16 cellular contexts compared by ENCODE assay signal in the genomic region with DNA sequence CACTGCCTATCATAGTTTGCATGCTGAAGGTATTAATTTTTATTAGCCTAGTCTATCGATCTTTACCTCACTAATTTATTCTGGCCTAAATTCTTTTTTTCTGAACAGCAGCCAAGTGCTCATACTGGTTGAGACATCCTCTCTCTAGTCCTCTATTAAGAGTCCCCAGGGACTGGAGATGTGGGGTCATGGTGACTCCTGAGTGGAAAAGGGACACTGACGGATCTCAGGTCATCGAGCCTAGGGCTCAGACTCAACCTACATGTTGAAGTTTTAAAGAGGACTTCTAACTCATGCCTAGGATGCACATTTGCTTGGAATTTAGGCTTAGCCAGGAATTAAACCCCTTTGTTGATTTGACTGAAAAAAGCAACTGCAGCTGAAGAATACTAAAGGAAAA.
A peak's percentile ranks its signal among the peaks of the same experiment; 100 is the strongest.
DNase-seq lines count a peak whose midpoint lies in the region; ATAC-seq, FAIRE-seq and TF ChIP-seq lines count a peak whose summit lies in the region.
"Had no signal": no experiment of that assay in that cellular context is flagged by ENCODE, and none has a peak within 500 bp of the region (broad histone marks: within the 10 kb centered on the region; RNA-seq: fewer than 3 reads in every experiment).

No MANE protein-coding gene starts in this region.

- H3K4me1 Mint-ChIP-seq in activated naive CD4-positive, alpha-beta T cell treated with anti-CD3 and anti-CD28 coated beads, Interleukin-2, amount 50 U/mL, for 24 hours: peaks cover 36% of the 10 kb centered on the region
- peaks cover 0 to 17% (median 15%) of the 10 kb centered on the region in 4 donors for H3K4me1 Mint-ChIP-seq in CD4-positive, alpha-beta memory T cell

- ATAC-seq in aorta (ENCODE audit: low FRiP score) (no peak), HG02588 (IDR thresholded peaks at IDR 0.05; ENCODE audit: unreplicated experiment) (no peak)

- in situ Hi-C loops in brain microvascular endothelial cell (cut with HindIII; ENCODE audit: low pct_ligation_motif_present, low sequenced_read_pairs): no loop called here

- no peaks in the 10 kb centered on the region for H4K20me1 ChIP-seq in keratinocyte (ENCODE audit: control insufficient read depth, extremely low read depth, insufficient read depth, low read length)

- H3K36me3 ChIP-seq in brain microvascular endothelial cell (replicated peaks): no peaks in the 10 kb centered on the region
- H3K36me3 ChIP-seq in keratinocyte (ENCODE audit: control insufficient read depth in 2 of 2, extremely low read depth in 1 of 2, insufficient read depth in 2 of 2, low read length in 2 of 2): no peaks in the 10 kb centered on the region
- no peaks in the 10 kb centered on the region for H3K36me3 ChIP-seq in aorta (ENCODE audit: control insufficient read depth in 1 of 2, insufficient read depth in 2 of 2, low read length in 1 of 2)
- no peaks in the 10 kb centered on the region for H3K36me3 ChIP-seq in CD4-positive, alpha-beta memory T cell (ENCODE audit: insufficient read depth, low read length)
- H3K36me3 ChIP-seq in adrenal gland (replicated peaks in 1 of 2): no peaks in the 10 kb centered on the region
- H3K36me3 ChIP-seq: ovary had no signal

- H3K79me2 ChIP-seq in keratinocyte (ENCODE audit: control insufficient read depth, insufficient read depth, low read length): no peaks in the 10 kb centered on the region

- no peaks in the 10 kb centered on the region for H3K9me1 ChIP-seq in keratinocyte (ENCODE audit: control insufficient read depth, extremely low read depth, insufficient read depth, low read length)

- no peak overlapping the region for H3K4me3 ChIP-seq in brain microvascular endothelial cell (ENCODE audit: low read depth, low read length)
- H3K4me3 ChIP-seq in keratinocyte (ENCODE audit: control insufficient read depth in 2 of 3, extremely low read depth in 1 of 3, insufficient read depth in 2 of 3, low read depth in 1 of 3, low read length in 3 of 3): peak overlapping the region in 2 of 3 experiments; percentile 29 to 54
- no peak overlapping the region for H3K4me3 ChIP-seq in aorta (ENCODE audit: low read length in 2 of 2)
- H3K4me3 ChIP-seq in CD4-positive, alpha-beta memory T cell (ENCODE audit: low read length in 2 of 2): no peak overlapping the region
- no peak overlapping the region for H3K4me3 ChIP-seq in adrenal gland
- H3K4me3 ChIP-seq: ovary had no signal

- dilution Hi-C loops in keratinocyte (cut with MboI; ENCODE audit: extremely low pct_ligation_motif_present, low sequenced_read_pairs): no loop called here

- no peaks in the 10 kb centered on the region for H3K27me3 Mint-ChIP-seq in activated naive CD4-positive, alpha-beta T cell treated with anti-CD3 and anti-CD28 coated beads, Interleukin-2, amount 50 U/mL, for 24 hours
- H3K27me3 Mint-ChIP-seq in CD4-positive, alpha-beta memory T cell: no peaks in the 10 kb centered on the region
- H3K27me3 Mint-ChIP-seq: activated B cell treated with CpG ODN at 0.5 μM for 24 hours; stimulated activated naive CD8-positive, alpha-beta T cell treated with anti-CD3 and anti-CD28 coated beads, Interleukin-15, Interleukin-2, amounts not matched to agents 100 ng/mL and 50 ng/mL, for 24 hours had no signal

- H3K9ac ChIP-seq in keratinocyte (ENCODE audit: control insufficient read depth, extremely low read depth, insufficient read depth, low read length): no peak overlapping the region

- H2AFZ ChIP-seq in keratinocyte (ENCODE audit: control insufficient read depth, low read length): no peak overlapping the region

- H3K36me3 Mint-ChIP-seq in activated naive CD4-positive, alpha-beta T cell treated with anti-CD3 and anti-CD28 coated beads, Interleukin-2, amount 50 U/mL, for 24 hours: peaks cover 24% of the 10 kb centered on the region
- peaks cover 25 to 34% of the 10 kb centered on the region in 2 donors for H3K36me3 Mint-ChIP-seq in CD4-positive, alpha-beta memory T cell

- peaks cover 39% of the 10 kb centered on the region for H3K4me1 ChIP-seq in keratinocyte (ENCODE audit: control insufficient read depth, extremely low read depth, insufficient read depth, low read length)
- H3K4me1 ChIP-seq in aorta (ENCODE audit: control insufficient read depth in 1 of 2, insufficient read depth in 2 of 2, low read length in 2 of 2): peaks cover 3 to 11% of the 10 kb centered on the region in 2 donors
- no peaks in the 10 kb centered on the region for H3K4me1 ChIP-seq in CD4-positive, alpha-beta memory T cell (ENCODE audit: insufficient read depth, low read length)
- H3K4me1 ChIP-seq in adrenal gland (replicated peaks in 1 of 2): peaks cover 5 to 19% of the 10 kb centered on the region in 2 donors

- peak overlapping the region; percentile 77 for H3K4me2 ChIP-seq in keratinocyte (ENCODE audit: control insufficient read depth, extremely low read depth, insufficient read depth, low read depth, low read length)

- no peak overlapping the region for H3K4me3 Mint-ChIP-seq in activated naive CD4-positive, alpha-beta T cell treated with anti-CD3 and anti-CD28 coated beads, Interleukin-2, amount 50 U/mL, for 24 hours
- no peak overlapping the region for H3K4me3 Mint-ChIP-seq in CD4-positive, alpha-beta memory T cell
- H3K4me3 Mint-ChIP-seq: activated B cell treated with CpG ODN at 0.5 μM for 24 hours; stimulated activated naive CD8-positive, alpha-beta T cell treated with anti-CD3 and anti-CD28 coated beads, Interleukin-15, Interleukin-2, amounts not matched to agents 100 ng/mL and 50 ng/mL, for 24 hours had no signal

- intact Hi-C loops in aorta (cut with DNase I) (no loop called here), adrenal gland (cut with DNase I) (no loop called here)
- intact Hi-C loops in CD4-positive, alpha-beta memory T cell (cut with micrococcal nuclease): no loop called here

- no peak for TF ChIP-seq CTCF in brain microvascular endothelial cell (IDR thresholded peaks at IDR 0.05; ENCODE audit: low read depth, low read length, missing control alignments)
- no peak for TF ChIP-seq CTCF in keratinocyte (optimal IDR thresholded peaks at IDR 0.05 in 1 of 3, IDR thresholded peaks at IDR 0.05 in 1 of 3, conservative IDR thresholded peaks at IDR 0.05 in 1 of 3; ENCODE audit: extremely low read depth in 1 of 3, insufficient read depth in 2 of 3, low read length in 3 of 3)
- no peak for TF ChIP-seq CTCF in adrenal gland (IDR thresholded peaks at IDR 0.05)

- no peak for FAIRE-seq in keratinocyte (lab: Jason Lieb, UNC)
- FAIRE-seq: GM18507 had no signal

- peak overlapping the region; percentile 84 for H3K27ac Mint-ChIP-seq in activated naive CD4-positive, alpha-beta T cell treated with anti-CD3 and anti-CD28 coated beads, Interleukin-2, amount 50 U/mL, for 24 hours
- H3K27ac Mint-ChIP-seq in CD4-positive, alpha-beta memory T cell: peak overlapping the region in 1 of 7 donors; percentile 33
- H3K27ac Mint-ChIP-seq: activated B cell treated with CpG ODN at 0.5 μM for 24 hours had no signal

- H3K27me3 ChIP-seq in brain microvascular endothelial cell (replicated peaks) (no peaks in the 10 kb centered on the region), keratinocyte (ENCODE audit: control insufficient read depth, extremely low read depth, insufficient read depth, low read length) (no peaks in the 10 kb centered on the region), aorta (ENCODE audit: control insufficient read depth in 1 of 2, insufficient read depth in 2 of 2, low read length in 1 of 2) (no peaks in the 10 kb centered on the region), adrenal gland (no peaks in the 10 kb centered on the region)
- H3K27me3 ChIP-seq in CD4-positive, alpha-beta memory T cell (ENCODE audit: insufficient read depth, low read length): no peaks in the 10 kb centered on the region

- POLR2A ChIA-PET in CD4-positive, alpha-beta memory T cell (lab: Charles Lee; ENCODE audit: partially characterized antibody): no interaction called here

- no peak for DNase-seq in activated naive CD4-positive, alpha-beta T cell treated with Interleukin-2 at 50 U/mL for 16 hours
- DNase-seq in brain microvascular endothelial cell (no peak), keratinocyte (ENCODE audit: low read depth, low spot score) (no peak), aorta (no peak), adrenal gland (no peak)
- DNase-seq in CD4-positive, alpha-beta memory T cell: no peak
- DNase-seq: activated B cell treated with CpG ODN at 0.5 μM for 24 hours; activated T-cell treated with anti-CD3 and anti-CD28 coated beads, Interleukin-2, amount 50 U/mL, for 1 hour; DND-41; ovary; stimulated activated CD4-positive, alpha-beta T cell treated with anti-CD3 and anti-CD28 coated beads, Interleukin-2, amount 100 ng/mL, for 48 hours had no signal

- TF ChIP-seq POLR2A in adrenal gland (IDR thresholded peaks at IDR 0.05): no peak

- CTCF ChIA-PET in CD4-positive, alpha-beta memory T cell (lab: Charles Lee; ENCODE audit: partially characterized antibody): interaction anchor here (1.2 kb wide), 1 partner anchor 16 kb away, joined by 3 read pairs; no protein-coding TSS in a partner anchor

- H3K9me3 ChIP-seq in keratinocyte (ENCODE audit: control insufficient read depth, low read depth, low read length): no peaks in the 10 kb centered on the region
- no peaks in the 10 kb centered on the region for H3K9me3 ChIP-seq in aorta (ENCODE audit: control insufficient read depth, low read length)
- no peaks in the 10 kb centered on the region for H3K9me3 ChIP-seq in CD4-positive, alpha-beta memory T cell (ENCODE audit: control insufficient read depth in 1 of 2, low read length in 2 of 2)
- H3K9me3 ChIP-seq in adrenal gland (replicated peaks in 1 of 3): no peaks in the 10 kb centered on the region
- H3K9me3 ChIP-seq: ovary had no signal

- WGBS in aorta, 2 donors: 60 to 65% methylated on average over 3 of the region's 3 CpGs
- 47 to 67% (median 62%) methylated on average over 3 of the region's 3 CpGs for WGBS in adrenal gland, 4 donors

- no peaks in the 10 kb centered on the region for H3K9me3 Mint-ChIP-seq in activated naive CD4-positive, alpha-beta T cell treated with anti-CD3 and anti-CD28 coated beads, Interleukin-2, amount 50 U/mL, for 24 hours
- H3K9me3 Mint-ChIP-seq in CD4-positive, alpha-beta memory T cell: no peaks in the 10 kb centered on the region
- H3K9me3 Mint-ChIP-seq: activated B cell treated with CpG ODN at 0.5 μM for 24 hours; stimulated activated naive CD8-positive, alpha-beta T cell treated with anti-CD3 and anti-CD28 coated beads, Interleukin-15, Interleukin-2, amounts not matched to agents 100 ng/mL and 50 ng/mL, for 24 hours had no signal

- peak overlapping the region; percentile 97 for H3K27ac ChIP-seq in brain microvascular endothelial cell
- peak overlapping the region; percentile 68 for H3K27ac ChIP-seq in keratinocyte (ENCODE audit: control insufficient read depth, insufficient read depth, low read length)
- peak overlapping the region; percentile 30 to 67 for H3K27ac ChIP-seq in aorta (ENCODE audit: low read depth in 1 of 2, low read length in 2 of 2)
- H3K27ac ChIP-seq in CD4-positive, alpha-beta memory T cell (ENCODE audit: low read depth, low read length): no peak overlapping the region
- no peak overlapping the region for H3K27ac ChIP-seq in adrenal gland
- H3K27ac ChIP-seq: ovary, RWPE1 had no signal

Comparison
In these comparisons a context has a peak if more than half of its experiments do, and no peak if none do; other contexts are left out.
1. H3K27ac ChIP-seq: peak in brain microvascular endothelial cell (single experiment), keratinocyte (single experiment) and aorta (2 of 2); none in CD4-positive, alpha-beta memory T cell (single experiment) and adrenal gland (0 of 5).
2. H3K4me3 ChIP-seq: peak in keratinocyte (2 of 3); none in brain microvascular endothelial cell (single experiment), aorta (0 of 2), CD4-positive, alpha-beta memory T cell (0 of 2) and adrenal gland (0 of 4).